Comparison of ENCODE assay signal across 15 cellular contexts in genomic region chr11:15757299-15757698, GRCh38.
"Had no signal": no experiment of that assay in that cellular context is flagged by ENCODE, and none has a peak within 500 bp of the region (broad histone marks: within the 10 kb centered on the region; RNA-seq: fewer than 3 reads in every experiment).

No MANE protein-coding gene starts in this region.

- H3K4me1 ChIP-seq: prostate gland, right lobe of liver, testis had no signal

- H3K9me3 ChIP-seq: mucosa of descending colon, prostate gland, right lobe of liver, testis had no signal

- H3K4me3 ChIP-seq: cardiac muscle cell, heart left ventricle, mucosa of descending colon, prostate gland, right lobe of liver, testis had no signal

- ATAC-seq: heart left ventricle, mucosa of descending colon, natural killer cell, right lobe of liver had no signal

- H3K36me3 ChIP-seq: cardiac muscle cell, heart left ventricle, prostate gland, right lobe of liver had no signal

- DNase-seq: activated naive CD4-positive, alpha-beta T cell treated with anti-CD3 and anti-CD28 coated beads for 36 hours; heart left ventricle; mammary epithelial cell; mucosa of descending colon; natural killer cell; nucleus accumbens; right lobe of liver; stimulated activated CD4-positive, alpha-beta T cell treated with anti-CD3 and anti-CD28 coated beads, Interleukin-1b, Interleukin-23, amount 100 ng/mL, for 48 hours; testis had no signal

- H3K27ac ChIP-seq: cardiac muscle cell, heart left ventricle, prostate gland, right lobe of liver, testis, VCaP had no signal

- FAIRE-seq: endothelial cell of umbilical vein, frontal cortex, islet of Langerhans had no signal

- H3K27me3 ChIP-seq: cardiac muscle cell, heart left ventricle, right lobe of liver, testis had no signal
